In the genomic region with DNA sequence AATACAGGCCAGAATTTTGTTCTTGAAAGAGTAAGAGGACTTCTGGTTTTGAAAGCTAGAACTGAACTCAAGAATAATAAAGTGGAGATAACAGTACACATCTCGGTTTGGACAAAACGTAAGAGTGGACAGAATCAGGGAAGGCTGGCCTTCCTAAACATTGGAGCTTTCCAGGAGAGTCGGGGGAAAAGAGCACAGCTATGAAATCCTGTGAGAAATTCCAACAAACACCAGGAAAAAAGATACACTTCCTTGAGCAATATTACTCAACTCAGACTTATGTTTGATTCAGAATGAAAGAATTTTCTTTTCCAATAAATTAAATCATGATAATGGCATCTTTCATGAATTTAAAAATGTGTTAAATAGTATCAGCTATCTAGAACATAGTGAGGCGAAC, we compare ENCODE assay signal across 9 cellular contexts. TPM values are rescaled to one million over a fixed set of nuclear protein-coding genes. Genes with fewer than 3 reads are reported as not detected.
DNase-seq lines count a peak whose midpoint lies in the region; ATAC-seq and TF ChIP-seq lines count a peak whose summit lies in the region.
"Had no signal": no experiment of that assay in that cellular context is flagged by ENCODE, and none has a peak within 500 bp of the region (broad histone marks: within the 10 kb centered on the region; RNA-seq: fewer than 3 reads in every experiment).

No MANE protein-coding gene starts in this region.

- no peaks in the 10 kb centered on the region for H3K4me1 ChIP-seq in body of pancreas
- H3K4me1 ChIP-seq in liver (ENCODE audit: control insufficient read depth in 4 of 4, insufficient read depth in 4 of 4, low read length in 3 of 4) = peaks cover 5 to 17% (median 9%) of the 10 kb centered on the region in 4 donors
- peaks cover 2% of the 10 kb centered on the region for H3K4me1 ChIP-seq in testis

- H3K27me3 Mint-ChIP-seq in activated CD4-positive, alpha-beta T cell treated with anti-CD3 and anti-CD28 coated beads for 36 hours = peaks cover 3% of the 10 kb centered on the region

- WGBS in body of pancreas, 2 donors = 41% methylated on average over 4 of the region's 4 CpGs
- WGBS in liver = 17% methylated on average over 4 of the region's 4 CpGs
- 4 to 11% methylated on average over 4 of the region's 4 CpGs for WGBS in testis, 2 donors

- peak overlapping the region in 3 of 4 donors; percentile 43 to 99 (median 98) for H3K27ac ChIP-seq in body of pancreas
- H3K27ac ChIP-seq in liver (ENCODE audit: low read depth in 1 of 2, low read length in 2 of 2) = peak overlapping the region; percentile 79 to 86
- peak overlapping the region; percentile 98 to 99 for H3K27ac ChIP-seq in testis

- peak in 1 of 2 donors; percentile 4 for TF ChIP-seq RAD21 in liver (IDR thresholded peaks at IDR 0.05)

- intact Hi-C loops in activated CD4-positive, alpha-beta T cell treated with anti-CD3 and anti-CD28 coated beads for 36 hours (cut with DNase I, micrococcal nuclease) = loop anchor here (2.0 to 10.0 kb wide), 6 partner anchors 424 to 1400 kb away; partner anchors contain the start of gene PLRG1 (in 1 of the 2)
- intact Hi-C loops in body of pancreas (cut with DNase I) (no loop called here), testis (cut with DNase I; ENCODE audit: low total_unique reads) (no loop called here)

- H3K4me3 Mint-ChIP-seq in activated CD4-positive, alpha-beta T cell treated with anti-CD3 and anti-CD28 coated beads for 36 hours = peak overlapping the region; percentile 17

- no peak for TF ChIP-seq POLR2A in body of pancreas (IDR thresholded peaks at IDR 0.05)
- TF ChIP-seq POLR2A in testis (IDR thresholded peaks at IDR 0.05) = no peak

- TF ChIP-seq CTCF in body of pancreas (IDR thresholded peaks at IDR 0.05) (no peak), liver (IDR thresholded peaks at IDR 0.05; ENCODE audit: low read depth, low read length, missing input control) (no peak), testis (IDR thresholded peaks at IDR 0.05) (no peak)

- no peak for ATAC-seq in activated CD4-positive, alpha-beta T cell treated with anti-CD3 and anti-CD28 coated beads for 36 hours
- ATAC-seq in body of pancreas (no peak), GM21786 (IDR thresholded peaks at IDR 0.05; ENCODE audit: unreplicated experiment) (no peak)

- POLR2A ChIA-PET in activated CD4-positive, alpha-beta T cell treated with anti-CD3 and anti-CD28 coated beads for 36 hours (lab: Charles Lee) = no interaction called here

- peak overlapping the region; percentile 39 to 79 for H3K9ac ChIP-seq in liver (ENCODE audit: low read depth in 1 of 2, low read length in 2 of 2)

- H3K27me3 ChIP-seq in body of pancreas (no peaks in the 10 kb centered on the region), liver (ENCODE audit: control insufficient read depth in 4 of 4, insufficient read depth in 4 of 4, low read length in 3 of 4) (no peaks in the 10 kb centered on the region), testis (no peaks in the 10 kb centered on the region)

- H3K4me1 Mint-ChIP-seq in activated CD4-positive, alpha-beta T cell treated with anti-CD3 and anti-CD28 coated beads for 36 hours = peaks cover 11% of the 10 kb centered on the region

- no peak overlapping the region for H3K27ac Mint-ChIP-seq in activated CD4-positive, alpha-beta T cell treated with anti-CD3 and anti-CD28 coated beads for 36 hours

- no peaks in the 10 kb centered on the region for H3K9me3 Mint-ChIP-seq in activated CD4-positive, alpha-beta T cell treated with anti-CD3 and anti-CD28 coated beads for 36 hours (ENCODE audit: low read depth)

- peaks cover 2% of the 10 kb centered on the region for H3K36me3 Mint-ChIP-seq in activated CD4-positive, alpha-beta T cell treated with anti-CD3 and anti-CD28 coated beads for 36 hours (ENCODE audit: low read depth)

- no peaks in the 10 kb centered on the region for H3K36me3 ChIP-seq in body of pancreas (replicated peaks in 1 of 2; ENCODE audit: insufficient read depth in 1 of 2, low read depth in 2 of 2)
- no peaks in the 10 kb centered on the region for H3K36me3 ChIP-seq in liver (ENCODE audit: control insufficient read depth in 4 of 4, insufficient read depth in 3 of 4, low read depth in 1 of 4, low read length in 3 of 4)
- no peaks in the 10 kb centered on the region for H3K36me3 ChIP-seq in testis (ENCODE audit: low read depth, missing control alignments)

- no peaks in the 10 kb centered on the region for H3K9me3 ChIP-seq in body of pancreas
- no peaks in the 10 kb centered on the region for H3K9me3 ChIP-seq in liver (ENCODE audit: control insufficient read depth in 4 of 4, low read length in 3 of 4)
- no peaks in the 10 kb centered on the region for H3K9me3 ChIP-seq in testis

- CTCF ChIA-PET in activated CD4-positive, alpha-beta T cell treated with anti-CD3 and anti-CD28 coated beads for 36 hours (lab: Charles Lee) = interaction anchor here (0.7 to 4.2 kb wide), 6 partner anchors 9 to 194 kb away, joined by 3 to 30 read pairs (median 3); partner anchors contain the start of gene GUCY1B1

- DNase-seq in activated CD4-positive, alpha-beta T cell treated with anti-CD3 and anti-CD28 coated beads for 36 hours = no peak
- DNase-seq in activated CD4-positive, alpha-beta T cell treated with anti-CD3 and anti-CD28 coated beads for 4 hours = no peak
- no peak for DNase-seq in body of pancreas
- DNase-seq in testis = no peak
- no peak for DNase-seq in glomerular visceral epithelial cell (ENCODE audit: extremely low spot score)
- DNase-seq in Ammon's horn (ENCODE audit: low spot score) = no peak

- H3K4me3 ChIP-seq in body of pancreas = peak overlapping the region in 1 of 2 donors; percentile 68
- peak overlapping the region in 2 of 3 donors; percentile 50 to 70 for H3K4me3 ChIP-seq in liver (ENCODE audit: low read depth in 1 of 3, low read length in 3 of 3)
- peak overlapping the region in 1 of 2 donors; percentile 86 for H3K4me3 ChIP-seq in testis

TF ChIP-seq in liver, 16 proteins besides CTCF, POLR2A, EP300 and RAD21:
- TF ChIP-seq GABPA (IDR thresholded peaks at IDR 0.05 in 1 of 2, conservative IDR thresholded peaks at IDR 0.05 in 1 of 2) = no peak
- no peak for TF ChIP-seq SP1 (IDR thresholded peaks at IDR 0.05)

RNA-seq across cellular contexts. Expression of gene CTSO, which starts 1.1 kb away (rescaled TPM):
- total RNA-seq in activated CD4-positive, alpha-beta T cell treated with anti-CD3 and anti-CD28 coated beads for 36 hours = 1 to 10 TPM; 2.6 to 3.0 TPM
- total RNA-seq in body of pancreas (10 to 100 TPM; 10.9 to 13.7 TPM), liver (10 to 100 TPM; 20.7 to 36.7 TPM), testis (10 to 100 TPM; 10.9 to 16.7 TPM)
- polyA plus RNA-seq in liver (10 to 100 TPM; 23.1 to 25.9 TPM), testis (ENCODE audit: insufficient read depth, low read depth, low replicate concordance) (18.6 TPM)

RNA-seq across cellular contexts. Expression of gene TDO2, which starts 49.0 kb away (rescaled TPM):
- total RNA-seq in activated CD4-positive, alpha-beta T cell treated with anti-CD3 and anti-CD28 coated beads for 36 hours = not detected
- total RNA-seq in body of pancreas = under 1 TPM in 1 of 2 donors, not detected in 1; 0.26 TPM
- total RNA-seq in liver = 100 to 1,000 TPM; 163 to 693 TPM
- polyA plus RNA-seq in liver = 1,000 to 10,000 TPM in 1 of 2 donors, 100 to 1,000 TPM in 1; 372 to 1,057 TPM
- under 1 TPM in 1 of 2 donors, not detected in 1; 0.62 TPM for total RNA-seq in testis
- polyA plus RNA-seq in testis (ENCODE audit: insufficient read depth, low read depth, low replicate concordance) = 0.78 TPM
- total RNA-seq: T-helper 2 cell treated with Interferon-gamma antibody and Interleukin-4, amounts not matched to agents 100 ng/mL and 5 ng/mL, for 36 hours had no signal

Comparison
In these comparisons a context has a peak if more than half of its experiments do, and no peak if none do; other contexts are left out.
1. RNA of gene TDO2, which starts 49.0 kb away (total RNA-seq): 163 to 693 TPM in liver; 0.62 TPM in testis, 0.26 TPM in body of pancreas and not detected in activated CD4-positive, alpha-beta T cell treated with anti-CD3 and anti-CD28 coated beads for 36 hours; every median in the first group is over 100 times any median in the second.
2. intact Hi-C loops: an anchor here in activated CD4-positive, alpha-beta T cell treated with anti-CD3 and anti-CD28 coated beads for 36 hours (2.0 to 10.0 kb wide); none called in body of pancreas and testis.
3. Peak in every context shown above with its lines, with median percentiles within 50 percentile points of each other: H3K27ac ChIP-seq.